Comparison of ENCODE assay signal across 10 cellular contexts in the genomic region with DNA sequence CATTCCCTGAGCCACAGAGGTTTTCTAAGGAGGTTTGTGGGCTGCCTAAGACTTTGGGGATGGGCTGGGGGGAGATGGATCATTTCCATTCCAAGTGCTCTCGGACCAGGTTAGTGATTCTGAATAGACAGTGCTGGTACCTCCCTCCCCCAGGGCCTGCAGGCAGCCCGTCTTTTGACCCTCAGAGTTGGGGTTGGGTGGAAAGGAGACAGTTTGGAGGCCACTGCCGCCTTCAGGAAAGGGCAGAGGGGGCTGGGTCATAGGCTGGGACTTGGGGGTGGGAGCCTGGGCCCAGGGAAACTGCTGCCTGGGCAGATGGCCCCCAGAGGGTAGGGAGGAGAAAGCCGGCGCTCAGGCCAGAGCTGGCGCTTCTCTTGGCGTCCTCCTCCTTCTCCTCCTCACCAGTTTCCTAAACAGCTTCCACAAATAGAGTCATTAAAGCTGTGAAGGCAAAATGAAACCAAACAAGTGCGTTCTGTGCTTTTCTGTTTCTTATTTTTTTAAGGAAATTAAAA. TPM values are rescaled to one million over a fixed set of nuclear protein-coding genes. Genes with fewer than 3 reads are reported as not detected.
A peak's percentile ranks its signal among the peaks of the same experiment; 100 is the strongest.
DNase-seq lines count a peak whose midpoint lies in the region; ATAC-seq, FAIRE-seq and TF ChIP-seq lines count a peak whose summit lies in the region.
"Had no signal": no experiment of that assay in that cellular context is flagged by ENCODE, and none has a peak within 500 bp of the region (broad histone marks: within the 10 kb centered on the region; RNA-seq: fewer than 3 reads in every experiment).

No MANE protein-coding gene starts in this region.

- no peaks in the 10 kb centered on the region for H3K79me2 ChIP-seq in PC-3 (ENCODE audit: low read length)

- H3K27ac Mint-ChIP-seq in Caco-2 (ENCODE audit: unreplicated experiment) = no peak overlapping the region

- DNase-seq in Caco-2 (peak in 1 of 2 experiments; percentile 32), PC-3 (no peak), ovary (no peak), GM12891 (ENCODE audit: insufficient read length, low spot score) (no peak), NCI-H345 (lab: John Stamatoyannopoulos, UW) (no peak), HuH-7.5 (ENCODE audit: low spot score) (no peak), GM12892 (ENCODE audit: insufficient read length) (no peak)

- H3K4me3 ChIP-seq in Caco-2 (ENCODE audit: low read depth, low read length) (peak overlapping the region; percentile 1; the same call in 1 of the 2 replicates), PC-3 (ENCODE audit: low read length) (peak overlapping the region; percentile 67), esophagus (ENCODE audit: low read depth in 1 of 2, low read length in 2 of 2) (peak overlapping the region in 1 of 2 donors; percentile 54), ovary (peak overlapping the region; percentile 43)

- H3K9me3 ChIP-seq in Caco-2 (no peaks in the 10 kb centered on the region), PC-3 (ENCODE audit: low read length) (no peaks in the 10 kb centered on the region), esophagus (ENCODE audit: control insufficient read depth in 2 of 2, insufficient read depth in 1 of 2, low read depth in 1 of 2, low read length in 1 of 2) (no peaks in the 10 kb centered on the region), ovary (no peaks in the 10 kb centered on the region)
- H3K9me3 ChIP-seq: neutrophil had no signal

- intact Hi-C loops in Caco-2 (cut with micrococcal nuclease; ENCODE audit: unreplicated experiment) (no loop called here), PC-3 (cut with micrococcal nuclease) (no loop called here), ovary (cut with DNase I) (loop anchor here in 3 of 4 donors (10.0 kb wide), 2 partner anchors 48 to 292 kb away; no protein-coding TSS in a partner anchor)

- no TSS peak for BruUV-seq in Caco-2 (replicated peaks; lab: Mats Ljungman, UMichigan)
- no TSS peak for BruUV-seq in PC-3 (replicated peaks; lab: Mats Ljungman, UMichigan)

- POLR2A ChIA-PET in Caco-2 (lab: Charles Lee) (no interaction called here), PC-3 (lab: Charles Lee; ENCODE audit: unreplicated experiment) (no interaction called here)

- FAIRE-seq in GM12891 (lab: Jason Lieb, UNC) = no peak
- FAIRE-seq in GM12892 (lab: Jason Lieb, UNC) = no peak

- H3K27ac ChIP-seq in PC-3 (ENCODE audit: low read length) (no peak overlapping the region), esophagus (ENCODE audit: low read depth in 2 of 2, low read length in 1 of 2) (peak overlapping the region; percentile 34 to 80), ovary (no peak overlapping the region)
- H3K27ac ChIP-seq: neutrophil had no signal

- H3K27me3 Mint-ChIP-seq in Caco-2 (ENCODE audit: insufficient read depth, unreplicated experiment) = peaks cover 7% of the 10 kb centered on the region

- H2AFZ ChIP-seq in PC-3 (ENCODE audit: low read length) = peak overlapping the region; percentile 65

- H3K4me1 Mint-ChIP-seq in Caco-2 (ENCODE audit: low read depth, unreplicated experiment) = peaks cover 21% of the 10 kb centered on the region

- no peak for TF ChIP-seq POLR2A in ovary (IDR thresholded peaks at IDR 0.05)
- no peak for TF ChIP-seq POLR2A in GM12891 (IDR thresholded peaks at IDR 0.05; ENCODE audit: low read depth, low read length)
- no peak for TF ChIP-seq POLR2A in GM12892 (IDR thresholded peaks at IDR 0.05; ENCODE audit: low read depth, low read length)

- peak overlapping the region; percentile 85 for H3K4me2 ChIP-seq in PC-3 (ENCODE audit: low read length)

- H4K20me1 ChIP-seq in PC-3 (ENCODE audit: low read length) = no peaks in the 10 kb centered on the region

- no peaks in the 10 kb centered on the region for H3F3A ChIP-seq in PC-3 (ENCODE audit: low read length, unreplicated experiment)

- no peaks in the 10 kb centered on the region for H3K9me2 ChIP-seq in PC-3 (replicated peaks; ENCODE audit: low read length)

- TF ChIP-seq CTCF in Caco-2 (IDR thresholded peaks at IDR 0.05; ENCODE audit: insufficient read depth in 1 of 2, low read depth in 1 of 2, low read length in 1 of 2, severe bottlenecking in 1 of 2, unreplicated experiment in 1 of 2) = no peak
- no peak for TF ChIP-seq CTCF in PC-3 (conservative IDR thresholded peaks at IDR 0.05; ENCODE audit: low read depth, low read length)
- no peak for TF ChIP-seq CTCF in ovary (IDR thresholded peaks at IDR 0.05)

- ATAC-seq in PC-3 = no peak

- no peak for TF ChIP-seq EP300 in ovary (IDR thresholded peaks at IDR 0.05)

- peak overlapping the region; percentile 68 for H3K4me3 Mint-ChIP-seq in Caco-2 (ENCODE audit: unreplicated experiment)

- H3K4me1 ChIP-seq in Caco-2 (peaks cover 22% of the 10 kb centered on the region), PC-3 (ENCODE audit: insufficient read depth, low read length) (peaks cover 19% of the 10 kb centered on the region), esophagus (ENCODE audit: control insufficient read depth in 2 of 2, insufficient read depth in 2 of 2, low read length in 1 of 2) (peaks cover 8 to 26% of the 10 kb centered on the region in 2 donors), ovary (ENCODE audit: insufficient read depth) (peaks cover 9% of the 10 kb centered on the region)

- CTCF ChIA-PET in Caco-2 (lab: Charles Lee) = interaction anchor here (0.5 to 2.4 kb wide), 2 partner anchors 30 to 1735 kb away, joined by 4 to 5 read pairs; no protein-coding TSS in a partner anchor
- CTCF ChIA-PET in PC-3 (lab: Charles Lee) = no interaction called here

- H3K36me3 ChIP-seq in Caco-2 (ENCODE audit: control insufficient read depth, insufficient read depth, low read length) (no peaks in the 10 kb centered on the region), PC-3 (ENCODE audit: low read depth, low read length) (no peaks in the 10 kb centered on the region), esophagus (ENCODE audit: control insufficient read depth in 2 of 2, insufficient read depth in 2 of 2, low read length in 1 of 2) (no peaks in the 10 kb centered on the region), ovary (no peaks in the 10 kb centered on the region)
- H3K36me3 ChIP-seq: neutrophil had no signal

- H3K9ac ChIP-seq in PC-3 (ENCODE audit: low read length) = no peak overlapping the region

- no peaks in the 10 kb centered on the region for H3K9me3 Mint-ChIP-seq in Caco-2 (ENCODE audit: unreplicated experiment)

- H3K36me3 Mint-ChIP-seq in Caco-2 (ENCODE audit: insufficient read depth, unreplicated experiment) = no peaks in the 10 kb centered on the region

- 29 to 33% methylated on average over 8 of the region's 8 CpGs for WGBS in esophagus, 2 donors
- WGBS in ovary, 3 donors = 20 to 23% (median 23%) methylated on average over 8 of the region's 8 CpGs

- peaks cover 3% of the 10 kb centered on the region for H3K27me3 ChIP-seq in Caco-2 (replicated peaks; ENCODE audit: control insufficient read depth, insufficient read depth, low read length)
- peaks cover 13% of the 10 kb centered on the region for H3K27me3 ChIP-seq in PC-3 (ENCODE audit: low read length)
- H3K27me3 ChIP-seq in esophagus (ENCODE audit: control insufficient read depth in 1 of 2, insufficient read depth in 2 of 2, low read length in 2 of 2) = no peaks in the 10 kb centered on the region
- H3K27me3 ChIP-seq in ovary = no peaks in the 10 kb centered on the region

TF ChIP-seq in GM12891, 5 proteins besides CTCF, POLR2A, EP300 and RAD21:
- TF ChIP-seq POU2F2 (IDR thresholded peaks at IDR 0.05; ENCODE audit: low read depth, low read length) (no peak), SPI1 (IDR thresholded peaks at IDR 0.05; ENCODE audit: low read depth, low read length) (no peak), TAF1 (IDR thresholded peaks at IDR 0.05; ENCODE audit: low read depth, low read length) (no peak), PAX5 (IDR thresholded peaks at IDR 0.05; ENCODE audit: insufficient read depth, low read length, severe bottlenecking) (no peak), POLR2AphosphoS5 (IDR thresholded peaks at IDR 0.05; ENCODE audit: low read depth, low read length) (no peak)
TF ChIP-seq in GM12891: peak in this region for 0.

RNA-seq across cellular contexts. Expression of a gene that starts 4.4 kb away (rescaled TPM):
- total RNA-seq in Caco-2 (2022) (16.2 and 22.4 TPM in 2 replicates), PC-3 (2014; rRNA removed) (0.26 and 0.46 TPM in 2 replicates), ovary (10 to 100 TPM in 1 of 7 donors, 1 to 10 TPM in 6; 3.7 to 48.0 (median 6.8) TPM)
- polyA plus RNA-seq in esophagus (10 to 100 TPM in 1 of 2 donors, 1 to 10 TPM in 1; 7.6 to 12.2 TPM), ovary (1 to 10 TPM; 2.7 to 4.2 TPM)
- polyA plus RNA-seq in GM12891 (2012; ENCODE audit: low read depth, missing spikeins) = not detected
- not detected for polyA plus RNA-seq in GM12892 (2012; ENCODE audit: missing spikeins)
- total RNA-seq: T-helper 2 cell treated with Interferon-gamma antibody and Interleukin-4, amounts not matched to agents 100 ng/mL and 5 ng/mL, for 36 hours had no signal

Comparison
In these comparisons a context has a peak if more than half of its experiments do, and no peak if none do; other contexts are left out.
1. H3K27ac ChIP-seq: peak in esophagus (2 of 2); none in PC-3 (single experiment) and ovary (0 of 2).
2. intact Hi-C loops: an anchor here in ovary (10.0 kb wide); none called in Caco-2 and PC-3.